ENCODE assay signal across 16 cellular contexts in the genomic region with DNA sequence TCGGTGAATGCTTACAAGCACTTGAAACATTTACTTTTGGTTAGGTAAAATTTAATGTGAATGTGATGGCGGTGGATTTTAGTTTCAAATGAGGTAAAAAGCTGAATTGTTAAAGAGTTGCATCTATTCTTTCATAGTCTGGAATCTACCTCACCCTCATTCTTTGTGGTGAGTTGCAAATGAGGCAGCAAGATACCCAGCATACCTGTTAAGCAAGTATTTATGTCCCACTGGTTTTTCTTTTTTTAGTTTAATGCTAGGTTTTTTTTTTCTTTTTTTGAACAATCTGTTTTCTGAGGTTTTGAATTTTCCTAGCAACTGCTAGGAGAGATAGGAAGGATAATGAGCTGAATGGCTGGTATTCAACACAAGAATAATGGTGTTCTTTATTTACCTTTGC.
DNase-seq lines count a peak whose midpoint lies in the region; ATAC-seq lines count a peak whose summit lies in the region.
"Had no signal": no experiment of that assay in that cellular context is flagged by ENCODE, and none has a peak within 500 bp of the region (broad histone marks: within the 10 kb centered on the region; RNA-seq: fewer than 3 reads in every experiment).

No MANE protein-coding gene starts in this region.

- H3K4me1 ChIP-seq in trophoblast cell (ENCODE audit: control insufficient read depth in 1 of 2, insufficient read depth in 2 of 2, low read length in 2 of 2) = peaks cover 0 to 6% of the 10 kb centered on the region in 2 experiments
- H3K4me1 ChIP-seq: uterus had no signal

- no peak overlapping the region for H3K9ac ChIP-seq in trophoblast cell (ENCODE audit: low read length)

- no peak overlapping the region for H3K4me2 ChIP-seq in trophoblast cell (ENCODE audit: low read length)

- no peaks in the 10 kb centered on the region for H3K79me2 ChIP-seq in trophoblast cell (ENCODE audit: control insufficient read depth, insufficient read depth, low read length, poor library complexity)

- DNase-seq in NCI-H526 treated with DMSO at 0.1 percent for 48 hours (lab: John Stamatoyannopoulos, UW) = peak; percentile 86
- DNase-seq in epithelial cell of prostate (ENCODE audit: low read depth, low spot score) = peak; percentile 18
- peak; percentile 64 to 93 for DNase-seq in trophoblast cell
- no peak for DNase-seq in occipital lobe (lab: John Stamatoyannopoulos, UW)
- DNase-seq: activated CD8-positive, alpha-beta memory T cell treated with anti-CD3 and anti-CD28 coated beads, Interleukin-2, amount 50 U/mL, for 48 hours; activated naive CD4-positive, alpha-beta T cell treated with anti-CD3 and anti-CD28 coated beads, Interleukin-2, amount 50 U/mL, for 16 hours; C1 segment of cervical spinal cord; effector memory CD8-positive, alpha-beta T cell; right lobe of liver; stimulated activated naive CD8-positive, alpha-beta T cell treated with anti-CD3 and anti-CD28 coated beads, Interleukin-15, Interleukin-2, amounts not matched to agents 100 U/mL and 50 U/mL, for 24 hours; uterus; WERI-Rb-1 had no signal

- no peak overlapping the region for H3K23ac ChIP-seq in trophoblast cell (ENCODE audit: low read length)

- no peak overlapping the region for H4K12ac ChIP-seq in trophoblast cell (ENCODE audit: low read depth, low read length)

- WGBS in trophoblast cell (ENCODE audit: extremely low coverage, insufficient coverage, insufficient read length) = no CpG with 5 or more reads among the region's 2 CpGs

- no peak overlapping the region for H2BK5ac ChIP-seq in trophoblast cell (ENCODE audit: low read depth, low read length, poor library complexity)

- H3K36me3 ChIP-seq in trophoblast cell (ENCODE audit: control insufficient read depth in 1 of 2, insufficient read depth in 2 of 2, low read length in 2 of 2) = no peaks in the 10 kb centered on the region
- H3K36me3 ChIP-seq: right lobe of liver, uterus, WERI-Rb-1 had no signal

- H3K14ac ChIP-seq in trophoblast cell (ENCODE audit: low read length) = no peak overlapping the region

- H3K4ac ChIP-seq in trophoblast cell (ENCODE audit: low read depth, low read length) = no peak overlapping the region

- no peak overlapping the region for H2AFZ ChIP-seq in trophoblast cell (ENCODE audit: insufficient read depth, low read length, poor library complexity)

- H3K27ac ChIP-seq in epithelial cell of prostate (peak overlapping the region; percentile 73), trophoblast cell (ENCODE audit: low read depth, low read length) (no peak overlapping the region)
- H3K27ac ChIP-seq: right lobe of liver, uterus, WERI-Rb-1 had no signal

- H3K9me3 ChIP-seq in trophoblast cell (ENCODE audit: insufficient read depth, low read depth, low read length) = no peaks in the 10 kb centered on the region
- H3K9me3 ChIP-seq: right lobe of liver, uterus had no signal

- no peak overlapping the region for H2BK120ac ChIP-seq in trophoblast cell (ENCODE audit: insufficient read depth, low read length, poor library complexity)

- H4K8ac ChIP-seq in trophoblast cell (ENCODE audit: low read depth, low read length) = no peak overlapping the region

- ATAC-seq in HG02885 (IDR thresholded peaks at IDR 0.05; ENCODE audit: poor library complexity, unreplicated experiment) (peak; percentile 39), GM19397 (IDR thresholded peaks at IDR 0.05; ENCODE audit: unreplicated experiment) (no peak), HG02642 (IDR thresholded peaks at IDR 0.05; ENCODE audit: poor library complexity, unreplicated experiment) (no peak)
- ATAC-seq: effector memory CD8-positive, alpha-beta T cell; left lobe of liver; right lobe of liver; stimulated activated naive CD8-positive, alpha-beta T cell treated with anti-CD3 and anti-CD28 coated beads, Interleukin-15, Interleukin-2, amounts not matched to agents 100 U/mL and 50 U/mL, for 24 hours had no signal

- H3K79me1 ChIP-seq in trophoblast cell (ENCODE audit: low read length) = peaks cover 2% of the 10 kb centered on the region

- H4K91ac ChIP-seq in trophoblast cell (ENCODE audit: low read depth, low read length) = no peak overlapping the region

- H2AK5ac ChIP-seq in trophoblast cell (ENCODE audit: low read length) = no peak overlapping the region

- H3K18ac ChIP-seq in trophoblast cell (ENCODE audit: low read length) = no peak overlapping the region

- no peak overlapping the region for H3K4me3 ChIP-seq in trophoblast cell (ENCODE audit: low read depth, low read length)
- H3K4me3 ChIP-seq: right lobe of liver, uterus had no signal

- no peaks in the 10 kb centered on the region for H3K27me3 ChIP-seq in trophoblast cell (ENCODE audit: insufficient read depth, low read length)
- H3K27me3 ChIP-seq: right lobe of liver, uterus had no signal

- H2BK12ac ChIP-seq in trophoblast cell (ENCODE audit: low read length) = no peak overlapping the region
